In the genomic region with DNA sequence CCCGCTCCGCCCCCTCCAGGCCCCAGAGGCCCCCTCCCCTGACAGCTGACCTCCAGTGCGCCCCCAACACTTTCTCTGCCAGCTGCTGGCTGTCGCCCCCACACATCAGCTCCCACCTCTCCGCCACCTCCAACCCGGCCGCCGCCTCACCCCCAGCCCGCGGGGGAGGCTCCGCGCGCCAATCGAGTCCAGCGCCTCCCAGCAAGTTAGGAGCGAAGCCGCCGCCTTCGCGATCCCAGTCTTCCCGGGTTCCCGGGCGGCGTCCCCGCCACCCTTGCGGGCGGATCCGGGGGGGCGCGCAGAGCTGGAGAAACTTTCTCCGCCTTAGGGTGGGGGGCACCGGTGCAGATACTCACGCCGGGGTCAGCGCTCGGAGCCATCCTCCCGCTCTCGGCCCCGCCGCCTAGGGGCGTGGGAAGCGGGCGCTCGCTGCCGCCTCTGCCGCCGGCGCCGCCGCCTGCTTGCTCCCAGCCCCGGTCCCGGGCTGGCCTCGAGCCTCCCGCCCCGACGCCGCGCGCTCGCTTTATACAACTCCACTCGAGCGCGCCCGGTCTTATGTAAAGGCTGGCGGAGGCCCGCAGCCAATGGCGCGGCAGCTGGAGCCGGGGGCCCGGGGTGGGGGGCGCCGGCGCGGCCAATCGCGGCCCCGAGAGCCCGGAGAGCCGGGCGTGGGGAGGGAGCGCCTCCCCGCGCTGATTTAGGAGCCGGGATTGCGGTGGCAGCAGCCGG, we compare ENCODE assay signal across 9 cellular contexts. TPM values are rescaled to one million over a fixed set of nuclear protein-coding genes. Genes with fewer than 3 reads are reported as not detected.
A peak's percentile ranks its signal among the peaks of the same experiment; 100 is the strongest.
DNase-seq lines count a peak whose midpoint lies in the region; ATAC-seq, FAIRE-seq and TF ChIP-seq lines count a peak whose summit lies in the region.
"Had no signal": no experiment of that assay in that cellular context is flagged by ENCODE, and none has a peak within 500 bp of the region (broad histone marks: within the 10 kb centered on the region; RNA-seq: fewer than 3 reads in every experiment).

Gene CRTAC1, minus strand, starts transcription at position 529 of the 729 bp plus-strand sequence. Its CDS starts 149 bp downstream, at position 380.

- H3K4me1 ChIP-seq in neuron (ENCODE audit: insufficient read depth, low read length) = no peaks in the 10 kb centered on the region

- ATAC-seq in HG03097 (IDR thresholded peaks at IDR 0.05; ENCODE audit: low FRiP score, unreplicated experiment) (no peak), HG02884 (IDR thresholded peaks at IDR 0.05; ENCODE audit: unreplicated experiment) (no peak), GM21526 (IDR thresholded peaks at IDR 0.05; ENCODE audit: low FRiP score, unreplicated experiment) (no peak)

- peaks cover 67% of the 10 kb centered on the region for H3K27me3 ChIP-seq in neuron (ENCODE audit: insufficient read depth, low read length)

- TF ChIP-seq CTCF in GM10266 (IDR thresholded peaks at IDR 0.05; ENCODE audit: control insufficient read depth, insufficient read depth, low read depth, missing control alignments) = no peak

- H2AFZ ChIP-seq in neuron (ENCODE audit: low read depth, low read length) = peak within 1 kb of the TSS; percentile 56

- DNase-seq in GM10266 (ENCODE audit: extremely low spot score) (peak; percentile 37), NCI-H748 treated with DMSO at 0.1 percent for 48 hours (lab: John Stamatoyannopoulos, UW) (peak; percentile 46), frontal cortex (ENCODE audit: low spot score in 2 of 2) (peak; percentile 94 to 96)
- DNase-seq in activated CD4-positive, alpha-beta T cell treated with anti-CD3 and anti-CD28 coated beads, Interleukin-2, amount 50 U/mL, for 4 hours = no peak

- peak within 1 kb of the TSS; percentile 50 for H3K4me3 ChIP-seq in neuron (ENCODE audit: low read length)

- no peaks in the 10 kb centered on the region for H3K9me3 ChIP-seq in neuron (ENCODE audit: low read length)

- no peak for FAIRE-seq in frontal cortex (lab: Jason Lieb, UNC)

- no peaks in the 10 kb centered on the region for H3K36me3 ChIP-seq in neuron (ENCODE audit: insufficient read depth, low read length)

RNA-seq across cellular contexts. Expression of gene CRTAC1, which starts in this region (rescaled TPM):
- total RNA-seq in frontal cortex = 7.3 TPM
- total RNA-seq: HT1080 had no signal

Comparison
In these comparisons a context has a peak if more than half of its experiments do, and no peak if none do; other contexts are left out.
1. DNase-seq: peak in GM10266 (single experiment), NCI-H748 treated with DMSO at 0.1 percent for 48 hours (single experiment) and frontal cortex (2 of 2); none in activated CD4-positive, alpha-beta T cell treated with anti-CD3 and anti-CD28 coated beads, Interleukin-2, amount 50 U/mL, for 4 hours (0 of 2).